Comparison of ENCODE assay signal across 8 cellular contexts in genomic region chr7:124171068-124171467, GRCh38.
A peak's percentile ranks its signal among the peaks of the same experiment; 100 is the strongest.
DNase-seq lines count a peak whose midpoint lies in the region; ATAC-seq and TF ChIP-seq lines count a peak whose summit lies in the region.

No MANE protein-coding gene starts in this region.

- no peaks in the 10 kb centered on the region for H4K20me1 ChIP-seq in SU-DHL-6 (ENCODE audit: low read depth, low read length)

- no peak overlapping the region for H3K4me2 ChIP-seq in SU-DHL-6 (ENCODE audit: low read depth, low read length, poor library complexity, severe bottlenecking)

- no peaks in the 10 kb centered on the region for H3K79me2 ChIP-seq in SU-DHL-6 (ENCODE audit: insufficient read depth, low read length)

- H3K9ac ChIP-seq in SU-DHL-6 (ENCODE audit: low read length) = no peak overlapping the region

- H3K4me3 ChIP-seq in SU-DHL-6 (ENCODE audit: insufficient read depth, low read length, poor library complexity, severe bottlenecking) = no peak overlapping the region
- no peak overlapping the region for H3K4me3 ChIP-seq in sigmoid colon

- no peaks in the 10 kb centered on the region for H3F3A ChIP-seq in SU-DHL-6 (ENCODE audit: insufficient read depth)

- DNase-seq in AG09319 (ENCODE audit: extremely low read depth, low read depth) (no peak), H4 (ENCODE audit: low spot score) (peak; percentile 24), inferior parietal cortex (ENCODE audit: extremely low spot score) (peak; percentile 70), sigmoid colon (no peak), T-helper 2 cell (no peak)
- no peak for DNase-seq in activated CD8-positive, alpha-beta memory T cell treated with anti-CD3 and anti-CD28 coated beads, Interleukin-2, amount 50 U/mL, for 4 hours

- WGBS in sigmoid colon, 2 donors = 38 to 47% methylated on average over 1 of the region's 1 CpG

- no peaks in the 10 kb centered on the region for H3K9me2 ChIP-seq in SU-DHL-6 (replicated peaks; ENCODE audit: insufficient read depth, low read length)

- H3K4me1 ChIP-seq in sigmoid colon = no peaks in the 10 kb centered on the region

- H3K27ac ChIP-seq in SU-DHL-6 (ENCODE audit: low read depth, low read length) (no peak overlapping the region), sigmoid colon (no peak overlapping the region)

- no peaks in the 10 kb centered on the region for H3K27me3 ChIP-seq in SU-DHL-6 (ENCODE audit: low read length)
- H3K27me3 ChIP-seq in sigmoid colon = no peaks in the 10 kb centered on the region

- peak; percentile 21 for TF ChIP-seq CTCF in AG09319 (IDR thresholded peaks at IDR 0.05; ENCODE audit: low read depth, low read length)
- TF ChIP-seq CTCF in SU-DHL-6 (IDR thresholded peaks at IDR 0.05; ENCODE audit: insufficient read depth, low read length, poor library complexity, severe bottlenecking) = peak; percentile 37
- TF ChIP-seq CTCF in sigmoid colon (IDR thresholded peaks at IDR 0.05) = no peak

- TF ChIP-seq EP300 in sigmoid colon (IDR thresholded peaks at IDR 0.05) = no peak

- H2AFZ ChIP-seq in SU-DHL-6 (ENCODE audit: low read depth, low read length, severe bottlenecking) = no peak overlapping the region

- H3K9me3 ChIP-seq in SU-DHL-6 (ENCODE audit: insufficient read depth, low read length) = peaks cover 3% of the 10 kb centered on the region; the same call in 1 of the 2 replicates
- no peaks in the 10 kb centered on the region for H3K9me3 ChIP-seq in sigmoid colon

- no peaks in the 10 kb centered on the region for H3K36me3 ChIP-seq in SU-DHL-6 (ENCODE audit: low read length)
- no peaks in the 10 kb centered on the region for H3K36me3 ChIP-seq in sigmoid colon

- ATAC-seq in HG03520 (IDR thresholded peaks at IDR 0.05; ENCODE audit: unreplicated experiment) = no peak

- no peak for TF ChIP-seq POLR2A in sigmoid colon (IDR thresholded peaks at IDR 0.05)

- intact Hi-C loops in sigmoid colon (cut with DNase I) = no loop called here

Comparison
In these comparisons a context has a peak if more than half of its experiments do, and no peak if none do; other contexts are left out.
1. DNase-seq: peak in H4 (single experiment) and inferior parietal cortex (single experiment); none in AG09319 (single experiment), activated CD8-positive, alpha-beta memory T cell treated with anti-CD3 and anti-CD28 coated beads, Interleukin-2, amount 50 U/mL, for 4 hours (single experiment), sigmoid colon (single experiment) and T-helper 2 cell (0 of 5).
2. CTCF ChIP-seq: peak in AG09319 (single experiment) and SU-DHL-6 (single experiment); none in sigmoid colon (0 of 4).